1 cellular context compared by ENCODE assay signal in the genomic region with DNA sequence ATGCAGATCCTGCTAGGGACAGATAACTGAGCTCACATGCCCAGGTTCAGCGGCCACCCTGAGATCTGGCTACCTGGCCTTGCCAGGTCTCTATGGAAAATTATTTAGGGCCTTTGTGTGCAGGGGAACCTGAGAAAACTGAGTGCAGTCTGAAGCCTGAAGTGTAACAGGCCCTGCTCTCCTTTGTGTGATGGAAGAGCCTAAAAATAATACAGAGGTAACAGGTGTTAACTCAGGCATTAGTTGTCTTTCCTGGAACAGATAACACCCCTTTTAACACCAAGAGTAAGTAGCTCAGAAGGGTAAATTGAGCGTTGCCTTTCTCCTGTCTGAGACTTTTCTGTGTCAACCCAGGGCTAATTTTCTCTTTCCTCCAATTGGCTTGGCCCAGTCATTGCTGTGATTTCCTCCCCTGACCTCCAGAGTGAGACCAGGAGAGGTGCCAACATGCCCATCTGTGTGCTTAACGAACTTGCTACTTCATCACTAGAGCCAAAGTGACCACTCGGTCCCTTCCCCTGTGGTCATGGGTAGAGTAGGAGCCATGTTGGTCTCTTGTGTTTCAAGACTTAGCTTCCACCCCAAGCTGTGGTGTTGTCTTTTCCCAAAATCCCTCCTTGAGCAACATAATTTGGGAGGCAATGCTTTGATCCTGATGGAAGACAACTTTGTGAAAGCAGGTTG.
TF ChIP-seq lines count a peak whose summit lies in the region.

No MANE protein-coding gene starts in this region.

TF ChIP-seq in H1, 55 proteins besides CTCF, POLR2A, EP300 and RAD21 (continued from another document):
- TF ChIP-seq JUN (IDR thresholded peaks at IDR 0.05; ENCODE audit: low read depth, low read length) (no peak), SP1 (IDR thresholded peaks at IDR 0.05; ENCODE audit: low read depth, low read length) (no peak), CHD1 (IDR thresholded peaks at IDR 0.05; ENCODE audit: low read depth, low read length) (no peak), SP4 (IDR thresholded peaks at IDR 0.05; ENCODE audit: low read length) (no peak), GTF2F1 (IDR thresholded peaks at IDR 0.05; ENCODE audit: borderline replicate concordance, low read depth, low read length) (no peak), RNF2 (IDR thresholded peaks at IDR 0.05; ENCODE audit: borderline replicate concordance, low read depth, low read length, missing control alignments, poor library complexity, severe bottlenecking) (no peak)
- TF ChIP-seq, protein P1, sequence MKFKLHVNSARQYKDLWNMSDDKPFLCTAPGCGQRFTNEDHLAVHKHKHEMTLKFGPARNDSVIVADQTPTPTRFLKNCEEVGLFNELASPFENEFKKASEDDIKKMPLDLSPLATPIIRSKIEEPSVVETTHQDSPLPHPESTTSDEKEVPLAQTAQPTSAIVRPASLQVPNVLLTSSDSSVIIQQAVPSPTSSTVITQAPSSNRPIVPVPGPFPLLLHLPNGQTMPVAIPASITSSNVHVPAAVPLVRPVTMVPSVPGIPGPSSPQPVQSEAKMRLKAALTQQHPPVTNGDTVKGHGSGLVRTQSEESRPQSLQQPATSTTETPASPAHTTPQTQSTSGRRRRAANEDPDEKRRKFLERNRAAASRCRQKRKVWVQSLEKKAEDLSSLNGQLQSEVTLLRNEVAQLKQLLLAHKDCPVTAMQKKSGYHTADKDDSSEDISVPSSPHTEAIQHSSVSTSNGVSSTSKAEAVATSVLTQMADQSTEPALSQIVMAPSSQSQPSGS (IDR thresholded peaks at IDR 0.05; ENCODE audit: low read length), result no peak
